In the genomic region with DNA sequence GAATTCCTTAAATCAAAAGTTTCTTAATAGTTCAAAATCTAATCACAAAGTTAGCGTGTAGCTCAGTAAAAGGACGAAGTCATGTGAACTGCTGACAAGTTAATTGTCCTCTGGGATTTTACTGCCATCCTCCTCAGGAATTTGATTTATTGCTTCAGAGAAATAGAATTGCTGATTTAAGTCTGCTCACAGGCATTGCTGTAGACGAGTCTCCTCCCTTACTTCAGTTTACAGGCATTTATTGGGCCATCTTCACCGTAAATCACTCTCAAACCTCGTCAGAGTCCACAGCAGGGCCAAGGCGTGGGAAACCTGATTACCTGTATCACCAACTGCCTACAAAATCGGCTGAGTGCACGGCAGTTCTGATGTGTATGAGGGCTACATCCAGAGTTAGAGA, we compare ENCODE assay signal across 1 cellular context.
TF ChIP-seq lines count a peak whose summit lies in the region.

No MANE protein-coding gene starts in this region.

TF ChIP-seq in HEK293, 187 proteins besides CTCF, POLR2A, EP300 and RAD21 (continued from another document):
- 0 out of 2 replicates have a peak, but pooled peaks have one; percentile 51 for TF ChIP-seq IKZF3 (tag by site-specific recombination; IDR thresholded peaks at IDR 0.05)
- no peak for TF ChIP-seq ZNF610 (tag by site-specific recombination; IDR thresholded peaks at IDR 0.05; ENCODE audit: borderline replicate concordance)
- no peak for TF ChIP-seq ZNF521 (tag by site-specific recombination; IDR thresholded peaks at IDR 0.05)
- TF ChIP-seq, protein P1, sequence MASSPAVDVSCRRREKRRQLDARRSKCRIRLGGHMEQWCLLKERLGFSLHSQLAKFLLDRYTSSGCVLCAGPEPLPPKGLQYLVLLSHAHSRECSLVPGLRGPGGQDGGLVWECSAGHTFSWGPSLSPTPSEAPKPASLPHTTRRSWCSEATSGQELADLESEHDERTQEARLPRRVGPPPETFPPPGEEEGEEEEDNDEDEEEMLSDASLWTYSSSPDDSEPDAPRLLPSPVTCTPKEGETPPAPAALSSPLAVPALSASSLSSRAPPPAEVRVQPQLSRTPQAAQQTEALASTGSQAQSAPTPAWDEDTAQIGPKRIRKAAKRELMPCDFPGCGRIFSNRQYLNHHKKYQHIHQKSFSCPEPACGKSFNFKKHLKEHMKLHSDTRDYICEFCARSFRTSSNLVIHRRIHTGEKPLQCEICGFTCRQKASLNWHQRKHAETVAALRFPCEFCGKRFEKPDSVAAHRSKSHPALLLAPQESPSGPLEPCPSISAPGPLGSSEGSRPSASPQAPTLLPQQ (tag by site-specific recombination; IDR thresholded peaks at IDR 0.05): 0 out of 2 replicates have a peak, but pooled peaks have one; percentile 21
- TF ChIP-seq ZNF10 (tag by site-specific recombination; IDR thresholded peaks at IDR 0.05): no peak
- no peak for TF ChIP-seq ZNF629 (tag by site-specific recombination; IDR thresholded peaks at IDR 0.05)
- TF ChIP-seq ZNF529 (tag by site-specific recombination; IDR thresholded peaks at IDR 0.05; ENCODE audit: insufficient replicate concordance): no peak
- TF ChIP-seq, protein P2, sequence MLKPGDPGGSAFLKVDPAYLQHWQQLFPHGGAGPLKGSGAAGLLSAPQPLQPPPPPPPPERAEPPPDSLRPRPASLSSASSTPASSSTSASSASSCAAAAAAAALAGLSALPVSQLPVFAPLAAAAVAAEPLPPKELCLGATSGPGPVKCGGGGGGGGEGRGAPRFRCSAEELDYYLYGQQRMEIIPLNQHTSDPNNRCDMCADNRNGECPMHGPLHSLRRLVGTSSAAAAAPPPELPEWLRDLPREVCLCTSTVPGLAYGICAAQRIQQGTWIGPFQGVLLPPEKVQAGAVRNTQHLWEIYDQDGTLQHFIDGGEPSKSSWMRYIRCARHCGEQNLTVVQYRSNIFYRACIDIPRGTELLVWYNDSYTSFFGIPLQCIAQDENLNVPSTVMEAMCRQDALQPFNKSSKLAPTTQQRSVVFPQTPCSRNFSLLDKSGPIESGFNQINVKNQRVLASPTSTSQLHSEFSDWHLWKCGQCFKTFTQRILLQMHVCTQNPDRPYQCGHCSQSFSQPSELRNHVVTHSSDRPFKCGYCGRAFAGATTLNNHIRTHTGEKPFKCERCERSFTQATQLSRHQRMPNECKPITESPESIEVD (tag by site-specific recombination; IDR thresholded peaks at IDR 0.05): peak; percentile 86
- TF ChIP-seq, protein P3, sequence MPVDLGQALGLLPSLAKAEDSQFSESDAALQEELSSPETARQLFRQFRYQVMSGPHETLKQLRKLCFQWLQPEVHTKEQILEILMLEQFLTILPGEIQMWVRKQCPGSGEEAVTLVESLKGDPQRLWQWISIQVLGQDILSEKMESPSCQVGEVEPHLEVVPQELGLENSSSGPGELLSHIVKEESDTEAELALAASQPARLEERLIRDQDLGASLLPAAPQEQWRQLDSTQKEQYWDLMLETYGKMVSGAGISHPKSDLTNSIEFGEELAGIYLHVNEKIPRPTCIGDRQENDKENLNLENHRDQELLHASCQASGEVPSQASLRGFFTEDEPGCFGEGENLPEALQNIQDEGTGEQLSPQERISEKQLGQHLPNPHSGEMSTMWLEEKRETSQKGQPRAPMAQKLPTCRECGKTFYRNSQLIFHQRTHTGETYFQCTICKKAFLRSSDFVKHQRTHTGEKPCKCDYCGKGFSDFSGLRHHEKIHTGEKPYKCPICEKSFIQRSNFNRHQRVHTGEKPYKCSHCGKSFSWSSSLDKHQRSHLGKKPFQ (tag by site-specific recombination; IDR thresholded peaks at IDR 0.05): no peak
- no peak for TF ChIP-seq RBAK (tag by site-specific recombination; IDR thresholded peaks at IDR 0.05)
- TF ChIP-seq GLIS1 (tag by site-specific recombination; IDR thresholded peaks at IDR 0.05): no peak
- TF ChIP-seq ZNF701 (tag by site-specific recombination; IDR thresholded peaks at IDR 0.05): no peak
- peak; percentile 94 for TF ChIP-seq WT1 (tag by site-specific recombination; IDR thresholded peaks at IDR 0.05)
- TF ChIP-seq ZNF707 (tag by site-specific recombination; IDR thresholded peaks at IDR 0.05): no peak
- peak; percentile 68; the same call in 1 of the 2 replicates for TF ChIP-seq TRIM28 (IDR thresholded peaks at IDR 0.05; ENCODE audit: borderline replicate concordance, low read length)
- TF ChIP-seq GFI1B (tag by site-specific recombination; IDR thresholded peaks at IDR 0.05): 0 out of 2 replicates have a peak, but pooled peaks have one; percentile 6
- TF ChIP-seq GLI2 (tag by site-specific recombination; IDR thresholded peaks at IDR 0.05; ENCODE audit: borderline replicate concordance, low read depth): no peak
- no peak for TF ChIP-seq ZNF501 (tag by site-specific recombination; IDR thresholded peaks at IDR 0.05)
- TF ChIP-seq, protein P4, sequence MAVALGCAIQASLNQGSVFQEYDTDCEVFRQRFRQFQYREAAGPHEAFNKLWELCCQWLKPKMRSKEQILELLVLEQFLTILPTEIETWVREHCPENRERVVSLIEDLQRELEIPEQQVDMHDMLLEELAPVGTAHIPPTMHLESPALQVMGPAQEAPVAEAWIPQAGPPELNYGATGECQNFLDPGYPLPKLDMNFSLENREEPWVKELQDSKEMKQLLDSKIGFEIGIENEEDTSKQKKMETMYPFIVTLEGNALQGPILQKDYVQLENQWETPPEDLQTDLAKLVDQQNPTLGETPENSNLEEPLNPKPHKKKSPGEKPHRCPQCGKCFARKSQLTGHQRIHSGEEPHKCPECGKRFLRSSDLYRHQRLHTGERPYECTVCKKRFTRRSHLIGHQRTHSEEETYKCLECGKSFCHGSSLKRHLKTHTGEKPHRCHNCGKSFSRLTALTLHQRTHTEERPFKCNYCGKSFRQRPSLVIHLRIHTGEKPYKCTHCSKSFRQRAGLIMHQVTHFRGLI (tag by site-specific recombination; IDR thresholded peaks at IDR 0.05): no peak
- no peak for TF ChIP-seq ZNF16 (tag by site-specific recombination; IDR thresholded peaks at IDR 0.05; ENCODE audit: low read depth)
- no peak for TF ChIP-seq ZSCAN23 (tag by site-specific recombination; IDR thresholded peaks at IDR 0.05)
- TF ChIP-seq SP2 (tag by site-specific recombination; IDR thresholded peaks at IDR 0.05): 0 out of 2 replicates have a peak, but pooled peaks have one; percentile 30
- no peak for TF ChIP-seq ZNF169 (tag by site-specific recombination; IDR thresholded peaks at IDR 0.05)
- TF ChIP-seq ZNF223 (tag by site-specific recombination; IDR thresholded peaks at IDR 0.05): no peak
- TF ChIP-seq SETDB1 (IDR thresholded peaks at IDR 0.05; ENCODE audit: insufficient read length, low read length): no peak
- peak; percentile 50; the same call in 1 of the 2 replicates for TF ChIP-seq FEZF1 (tag by site-specific recombination; IDR thresholded peaks at IDR 0.05)
- TF ChIP-seq ZNF23 (tag by site-specific recombination; IDR thresholded peaks at IDR 0.05; ENCODE audit: borderline replicate concordance): no peak
- peak; percentile 89 for TF ChIP-seq ZNF335 (tag by site-specific recombination; conservative IDR thresholded peaks at IDR 0.05)
- TF ChIP-seq ZNF664 (tag by site-specific recombination; IDR thresholded peaks at IDR 0.05): 0 out of 2 replicates have a peak, but pooled peaks have one; percentile 18
- TF ChIP-seq ZNF366 (tag by site-specific recombination; conservative IDR thresholded peaks at IDR 0.05): peak; percentile 44; the same call in 1 of the 2 replicates
- TF ChIP-seq ZNF561 (tag by site-specific recombination; IDR thresholded peaks at IDR 0.05; ENCODE audit: borderline replicate concordance): peak; percentile 71; the same call in 1 of the 2 replicates
- TF ChIP-seq, protein P5, sequence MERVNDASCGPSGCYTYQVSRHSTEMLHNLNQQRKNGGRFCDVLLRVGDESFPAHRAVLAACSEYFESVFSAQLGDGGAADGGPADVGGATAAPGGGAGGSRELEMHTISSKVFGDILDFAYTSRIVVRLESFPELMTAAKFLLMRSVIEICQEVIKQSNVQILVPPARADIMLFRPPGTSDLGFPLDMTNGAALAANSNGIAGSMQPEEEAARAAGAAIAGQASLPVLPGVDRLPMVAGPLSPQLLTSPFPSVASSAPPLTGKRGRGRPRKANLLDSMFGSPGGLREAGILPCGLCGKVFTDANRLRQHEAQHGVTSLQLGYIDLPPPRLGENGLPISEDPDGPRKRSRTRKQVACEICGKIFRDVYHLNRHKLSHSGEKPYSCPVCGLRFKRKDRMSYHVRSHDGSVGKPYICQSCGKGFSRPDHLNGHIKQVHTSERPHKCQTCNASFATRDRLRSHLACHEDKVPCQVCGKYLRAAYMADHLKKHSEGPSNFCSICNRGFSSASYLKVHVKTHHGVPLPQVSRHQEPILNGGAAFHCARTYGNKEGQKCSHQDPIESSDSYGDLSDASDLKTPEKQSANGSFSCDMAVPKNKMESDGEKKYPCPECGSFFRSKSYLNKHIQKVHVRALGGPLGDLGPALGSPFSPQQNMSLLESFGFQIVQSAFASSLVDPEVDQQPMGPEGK (tag by site-specific recombination; IDR thresholded peaks at IDR 0.05): no peak
- no peak for TF ChIP-seq ZNF350 (tag by site-specific recombination; IDR thresholded peaks at IDR 0.05)
- TF ChIP-seq, protein P6, sequence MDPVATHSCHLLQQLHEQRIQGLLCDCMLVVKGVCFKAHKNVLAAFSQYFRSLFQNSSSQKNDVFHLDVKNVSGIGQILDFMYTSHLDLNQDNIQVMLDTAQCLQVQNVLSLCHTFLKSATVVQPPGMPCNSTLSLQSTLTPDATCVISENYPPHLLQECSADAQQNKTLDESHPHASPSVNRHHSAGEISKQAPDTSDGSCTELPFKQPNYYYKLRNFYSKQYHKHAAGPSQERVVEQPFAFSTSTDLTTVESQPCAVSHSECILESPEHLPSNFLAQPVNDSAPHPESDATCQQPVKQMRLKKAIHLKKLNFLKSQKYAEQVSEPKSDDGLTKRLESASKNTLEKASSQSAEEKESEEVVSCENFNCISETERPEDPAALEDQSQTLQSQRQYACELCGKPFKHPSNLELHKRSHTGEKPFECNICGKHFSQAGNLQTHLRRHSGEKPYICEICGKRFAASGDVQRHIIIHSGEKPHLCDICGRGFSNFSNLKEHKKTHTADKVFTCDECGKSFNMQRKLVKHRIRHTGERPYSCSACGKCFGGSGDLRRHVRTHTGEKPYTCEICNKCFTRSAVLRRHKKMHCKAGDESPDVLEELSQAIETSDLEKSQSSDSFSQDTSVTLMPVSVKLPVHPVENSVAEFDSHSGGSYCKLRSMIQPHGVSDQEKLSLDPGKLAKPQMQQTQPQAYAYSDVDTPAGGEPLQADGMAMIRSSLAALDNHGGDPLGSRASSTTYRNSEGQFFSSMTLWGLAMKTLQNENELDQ (tag by site-specific recombination; IDR thresholded peaks at IDR 0.05; ENCODE audit: low read depth): no peak
- TF ChIP-seq, protein P7, sequence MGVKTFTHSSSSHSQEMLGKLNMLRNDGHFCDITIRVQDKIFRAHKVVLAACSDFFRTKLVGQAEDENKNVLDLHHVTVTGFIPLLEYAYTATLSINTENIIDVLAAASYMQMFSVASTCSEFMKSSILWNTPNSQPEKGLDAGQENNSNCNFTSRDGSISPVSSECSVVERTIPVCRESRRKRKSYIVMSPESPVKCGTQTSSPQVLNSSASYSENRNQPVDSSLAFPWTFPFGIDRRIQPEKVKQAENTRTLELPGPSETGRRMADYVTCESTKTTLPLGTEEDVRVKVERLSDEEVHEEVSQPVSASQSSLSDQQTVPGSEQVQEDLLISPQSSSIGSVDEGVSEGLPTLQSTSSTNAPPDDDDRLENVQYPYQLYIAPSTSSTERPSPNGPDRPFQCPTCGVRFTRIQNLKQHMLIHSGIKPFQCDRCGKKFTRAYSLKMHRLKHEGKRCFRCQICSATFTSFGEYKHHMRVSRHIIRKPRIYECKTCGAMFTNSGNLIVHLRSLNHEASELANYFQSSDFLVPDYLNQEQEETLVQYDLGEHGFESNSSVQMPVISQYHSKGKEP (tag by site-specific recombination; IDR thresholded peaks at IDR 0.05): peak; percentile 37; the same call in 1 of the 2 replicates
- no peak for TF ChIP-seq YY1 (tag by site-specific recombination; IDR thresholded peaks at IDR 0.05)
- TF ChIP-seq SP7 (tag by site-specific recombination; IDR thresholded peaks at IDR 0.05): peak; percentile 34; the same call in 1 of the 2 replicates
